In genomic region chr16:10978846-10979446, GRCh38 we compare ENCODE assay signal across 15 cellular contexts. TPM values are rescaled to one million over a fixed set of nuclear protein-coding genes. Genes with fewer than 3 reads are reported as not detected.
A peak's percentile ranks its signal among the peaks of the same experiment; 100 is the strongest.
DNase-seq lines count a peak whose midpoint lies in the region; ATAC-seq, FAIRE-seq and TF ChIP-seq lines count a peak whose summit lies in the region.
"Had no signal": no experiment of that assay in that cellular context is flagged by ENCODE, and none has a peak within 500 bp of the region (broad histone marks: within the 10 kb centered on the region; RNA-seq: fewer than 3 reads in every experiment).

No MANE protein-coding gene starts in this region.

- intact Hi-C loops in transverse colon (cut with DNase I; ENCODE audit: low total_unique reads): loop anchor here (10.0 kb wide), 1 partner anchor 376 kb away; no protein-coding TSS in a partner anchor

- H3K27ac Mint-ChIP-seq in activated T-cell treated with anti-CD3 and anti-CD28 coated beads, Interleukin-2, amount 50 U/mL, for 72 hours: peak overlapping the region; percentile 58
- peak overlapping the region; percentile 67 to 80 (median 71) for H3K27ac Mint-ChIP-seq in nephron

- H3K36me3 ChIP-seq in transverse colon: peaks cover 0 to 6% (median 2%) of the 10 kb centered on the region in 4 donors
- peaks cover 30% of the 10 kb centered on the region for H3K36me3 ChIP-seq in effector memory CD4-positive, alpha-beta T cell (ENCODE audit: control insufficient read depth, insufficient read depth, low read length)

- H3K4me1 ChIP-seq in transverse colon: peaks cover 0 to 10% (median 6%) of the 10 kb centered on the region in 4 donors
- H3K4me1 ChIP-seq in effector memory CD4-positive, alpha-beta T cell (ENCODE audit: control insufficient read depth, insufficient read depth, low read length, poor library complexity, severe bottlenecking): no peaks in the 10 kb centered on the region

- in situ Hi-C loops in transverse colon (cut with MboI; ENCODE audit: low pct_ligation_motif_present in 1 of 4, low pct_unique_long_range_greater_than_20kb in 1 of 4, low sequenced_read_pairs in 3 of 4): no loop called here

- H3K27me3 ChIP-seq in transverse colon: no peaks in the 10 kb centered on the region
- no peaks in the 10 kb centered on the region for H3K27me3 ChIP-seq in effector memory CD4-positive, alpha-beta T cell (replicated peaks; ENCODE audit: control insufficient read depth, insufficient read depth, low read length, poor library complexity, severe bottlenecking)

- no peak for TF ChIP-seq CTCF in coronary artery (IDR thresholded peaks at IDR 0.05)
- no peak for TF ChIP-seq CTCF in nephron (IDR thresholded peaks at IDR 0.05; ENCODE audit: unreplicated experiment in 3 of 3)
- TF ChIP-seq CTCF in transverse colon (IDR thresholded peaks at IDR 0.05): no peak

- TF ChIP-seq POLR2A in transverse colon (IDR thresholded peaks at IDR 0.05): no peak

- H3K9me3 Mint-ChIP-seq in activated T-cell treated with anti-CD3 and anti-CD28 coated beads, Interleukin-2, amount 50 U/mL, for 72 hours: no peaks in the 10 kb centered on the region
- H3K9me3 Mint-ChIP-seq in nephron: no peaks in the 10 kb centered on the region

- no peak for FAIRE-seq in RCC 7860 (lab: Jason Lieb, UNC)
- FAIRE-seq: islet of Langerhans, TTC549 had no signal

- TF ChIP-seq EP300 in transverse colon (IDR thresholded peaks at IDR 0.05; ENCODE audit: low read depth): no peak

- no peaks in the 10 kb centered on the region for H3K27me3 Mint-ChIP-seq in activated T-cell treated with anti-CD3 and anti-CD28 coated beads, Interleukin-2, amount 50 U/mL, for 72 hours (ENCODE audit: low read depth)
- H3K27me3 Mint-ChIP-seq in nephron (ENCODE audit: low read depth): peaks cover 3% of the 10 kb centered on the region

- DNase-seq in activated T-cell treated with anti-CD3 and anti-CD28 coated beads, Interleukin-2, amount 50 U/mL, for 72 hours: no peak
- no peak for DNase-seq in activated T-cell treated with anti-CD3 and anti-CD28 coated beads, Interleukin-2, amount 50 U/mL, for 1 hour
- DNase-seq in coronary artery (ENCODE audit: low spot score) (no peak), transverse colon (no peak), RCC 7860 (ENCODE audit: low spot score) (no peak)
- DNase-seq in effector memory CD4-positive, alpha-beta T cell: no peak
- DNase-seq: activated T-cell treated with anti-CD3 and anti-CD28 coated beads for 4 hours, DMS 273 treated with DMSO at 0.1 percent for 48 hours, NCI-H146, NCI-H526, SHP77 treated with DMSO at 0.1 percent for 48 hours had no signal

- no peak overlapping the region for H3K4me3 ChIP-seq in coronary artery
- H3K4me3 ChIP-seq in transverse colon: no peak overlapping the region
- H3K4me3 ChIP-seq in effector memory CD4-positive, alpha-beta T cell (ENCODE audit: insufficient read depth, low read depth, low read length, poor library complexity, severe bottlenecking): no peak overlapping the region

- peak overlapping the region; percentile 80 to 88 for H3K27ac ChIP-seq in coronary artery
- H3K27ac ChIP-seq in transverse colon: peak overlapping the region; percentile 25 to 82 (median 70)
- H3K27ac ChIP-seq in effector memory CD4-positive, alpha-beta T cell (ENCODE audit: insufficient read depth, low read length, poor library complexity, severe bottlenecking): no peak overlapping the region

- peaks cover 11 to 12% of the 10 kb centered on the region in 2 donors for H3K36me3 Mint-ChIP-seq in activated T-cell treated with anti-CD3 and anti-CD28 coated beads, Interleukin-2, amount 50 U/mL, for 72 hours (ENCODE audit: insufficient read depth in 2 of 2)
- H3K36me3 Mint-ChIP-seq in nephron (ENCODE audit: low read depth): peaks cover 50% of the 10 kb centered on the region

- H3K4me3 Mint-ChIP-seq in activated T-cell treated with anti-CD3 and anti-CD28 coated beads, Interleukin-2, amount 50 U/mL, for 72 hours: peak overlapping the region in 1 of 2 donors; percentile 56
- H3K4me3 Mint-ChIP-seq in nephron: peak overlapping the region in 1 of 3 experiments; percentile 26

- no peaks in the 10 kb centered on the region for H3K9me3 ChIP-seq in transverse colon
- no peaks in the 10 kb centered on the region for H3K9me3 ChIP-seq in effector memory CD4-positive, alpha-beta T cell (ENCODE audit: control insufficient read depth, low read length)

- ATAC-seq in activated T-cell treated with anti-CD3 and anti-CD28 coated beads, Interleukin-2, amount 50 U/mL, for 72 hours (replicated peaks in 1 of 2): no peak
- no peak for ATAC-seq in GM18861 (IDR thresholded peaks at IDR 0.05; ENCODE audit: unreplicated experiment)

- 95 to 97% methylated on average over 10 to 14 of the region's 14 CpGs for WGBS in transverse colon (ENCODE audit: low coverage in 1 of 2), 2 donors

- peaks cover 75% of the 10 kb centered on the region for H3K4me1 Mint-ChIP-seq in activated T-cell treated with anti-CD3 and anti-CD28 coated beads, Interleukin-2, amount 50 U/mL, for 72 hours (ENCODE audit: low read depth)
- H3K4me1 Mint-ChIP-seq in nephron: peaks cover 67% of the 10 kb centered on the region

RNA-seq across cellular contexts. Expression of gene CLEC16A, which starts 34.6 kb away (rescaled TPM):
- 10 to 100 TPM; 29.9 to 32.3 TPM for total RNA-seq in activated T-cell treated with anti-CD3 and anti-CD28 coated beads, Interleukin-2, amount 50 U/mL, for 72 hours
- total RNA-seq in transverse colon: 100 to 1,000 TPM in 2 of 4 donors, 10 to 100 TPM in 2; 38.2 to 153 (median 92.7) TPM

RNA-seq across cellular contexts. Expression of gene DEXI, which starts 36.7 kb away (rescaled TPM):
- 10 to 100 TPM; 24.4 to 26.7 TPM for total RNA-seq in activated T-cell treated with anti-CD3 and anti-CD28 coated beads, Interleukin-2, amount 50 U/mL, for 72 hours
- 10 to 100 TPM; 36.2 to 76.4 (median 56.0) TPM for total RNA-seq in transverse colon
